Comparison of ENCODE assay signal across 16 cellular contexts in the genomic region with DNA sequence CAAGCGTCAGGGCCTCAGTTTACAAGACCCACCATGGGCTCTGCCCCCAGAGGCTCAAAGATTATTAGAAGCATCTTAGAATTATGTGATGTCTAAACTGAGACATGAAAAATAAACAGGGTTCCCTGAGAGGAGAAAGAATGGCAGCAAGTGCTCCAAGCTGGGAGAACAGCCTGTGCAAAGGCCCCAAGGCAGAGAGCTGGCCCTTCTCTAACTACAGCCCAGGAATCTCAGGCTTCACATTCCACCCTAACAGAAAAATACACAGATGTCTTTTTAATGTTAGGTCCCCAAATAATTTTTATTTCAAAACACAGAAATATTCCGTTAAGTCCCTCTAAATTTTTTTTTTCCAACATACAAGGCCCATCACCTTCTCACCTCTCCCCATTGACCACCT. TPM values are rescaled to one million over a fixed set of nuclear protein-coding genes. Genes with fewer than 3 reads are reported as not detected.
A peak's percentile ranks its signal among the peaks of the same experiment; 100 is the strongest.
DNase-seq lines count a peak whose midpoint lies in the region; ATAC-seq, FAIRE-seq and TF ChIP-seq lines count a peak whose summit lies in the region.
"Had no signal": no experiment of that assay in that cellular context is flagged by ENCODE, and none has a peak within 500 bp of the region (broad histone marks: within the 10 kb centered on the region; RNA-seq: fewer than 3 reads in every experiment).

No MANE protein-coding gene starts in this region.

- H4K20me1 ChIP-seq in GM23248 (ENCODE audit: insufficient read depth), result no peaks in the 10 kb centered on the region

- H3K36me3 ChIP-seq in GM23248 (ENCODE audit: low read depth) (no peaks in the 10 kb centered on the region), lung (ENCODE audit: control insufficient read depth in 2 of 2, insufficient read depth in 2 of 2, low read length in 2 of 2) (peaks cover 0 to 2% of the 10 kb centered on the region in 2 donors), spleen (peaks cover 0 to 26% (median 3%) of the 10 kb centered on the region in 6 donors)
- H3K36me3 ChIP-seq: neutrophil had no signal

- H3K9me3 ChIP-seq in GM23248 (ENCODE audit: low read depth) (no peaks in the 10 kb centered on the region), lung (ENCODE audit: control insufficient read depth in 2 of 2, insufficient read depth in 1 of 2, low read length in 1 of 2) (no peaks in the 10 kb centered on the region), spleen (no peaks in the 10 kb centered on the region)
- H3K9me3 ChIP-seq: neutrophil, SJSA1 had no signal

- ATAC-seq in WTC11, result no peak
- no peak for ATAC-seq in lung (ENCODE audit: insufficient read depth, low FRiP score)

- in situ Hi-C loops in GM23248 (cut with MboI), result no loop called here

- H3K4me2 ChIP-seq in GM23248 (ENCODE audit: unreplicated experiment), result peak overlapping the region; percentile 30

- no peak for FAIRE-seq in GM12892 (lab: Jason Lieb, UNC)
- FAIRE-seq: GM12891 had no signal

- H3K27me3 ChIP-seq in GM23248 (replicated peaks; ENCODE audit: insufficient read depth) (no peaks in the 10 kb centered on the region), lung (ENCODE audit: control insufficient read depth, insufficient read depth) (no peaks in the 10 kb centered on the region), spleen (replicated peaks in 1 of 7) (no peaks in the 10 kb centered on the region)
- H3K27me3 ChIP-seq: neutrophil, SJSA1 had no signal

- CTCF ChIA-PET in WTC11 (lab: Charles Lee), result interaction anchor here (0.6 to 1.8 kb wide), 3 partner anchors 104 to 112 kb away, joined by 3 to 7 read pairs (median 4); no protein-coding TSS in a partner anchor

- TF ChIP-seq CTCF in WTC11 (IDR thresholded peaks at IDR 0.05) (no peak), lung (IDR thresholded peaks at IDR 0.05; ENCODE audit: control extremely low read depth, extremely low read depth) (no peak), spleen (IDR thresholded peaks at IDR 0.05 in 8 of 11, conservative IDR thresholded peaks at IDR 0.05 in 3 of 11) (no peak)

- POLR2A ChIA-PET in WTC11 (lab: Charles Lee), result no interaction called here

- peaks cover 54% of the 10 kb centered on the region for H3K4me1 Mint-ChIP-seq in WTC11

- no peaks in the 10 kb centered on the region for H3K27me3 Mint-ChIP-seq in WTC11 (ENCODE audit: low read depth)
- H3K27me3 Mint-ChIP-seq: CD4-positive, alpha-beta memory T cell had no signal

- no peak overlapping the region for H3K4me3 ChIP-seq in GM23248
- no peak overlapping the region for H3K4me3 ChIP-seq in lung
- no peak overlapping the region for H3K4me3 ChIP-seq in spleen
- H3K4me3 ChIP-seq: SJSA1 had no signal

- intact Hi-C loops in spleen (cut with DNase I; ENCODE audit: low total_unique reads), result no loop called here

- H3K79me2 ChIP-seq in GM23248 (ENCODE audit: insufficient read depth), result peaks cover 86% of the 10 kb centered on the region

- 99 to 100% methylated on average over 2 of the region's 2 CpGs for WGBS in GM23248 (ENCODE audit: low coverage in 1 of 2, low lambda C conversion rate in 2 of 2, missing lambda C conversion rate in 2 of 2), 2 experiments
- 93 to 94% methylated on average over 2 of the region's 2 CpGs for WGBS in lung, 2 donors
- 84 to 92% (median 86%) methylated on average over 2 of the region's 2 CpGs for WGBS in spleen, 5 donors

- no peak for TF ChIP-seq POLR2A in spleen (IDR thresholded peaks at IDR 0.05)
- TF ChIP-seq POLR2A in GM12892 (IDR thresholded peaks at IDR 0.05; ENCODE audit: low read depth, low read length), result no peak

- DNase-seq in GM23248 (no peak), WTC11 (ENCODE audit: low spot score) (no peak), lung (ENCODE audit: low spot score) (no peak), spleen (no peak), GM12892 (ENCODE audit: insufficient read length) (no peak), HCEC 1CT (no peak), NCI-H2196 treated with DMSO at 0.1 percent for 48 hours (lab: John Stamatoyannopoulos, UW; ENCODE audit: unreplicated experiment) (no peak)
- DNase-seq: activated CD4-positive, alpha-beta T cell treated with anti-CD3 and anti-CD28 coated beads, Interleukin-2, amount 50 U/mL, for 48 hours; activated gamma-delta T cell; CD4-positive, alpha-beta memory T cell; EL; head of caudate nucleus; NCI-H226 had no signal

- H3K9ac ChIP-seq in GM23248, result peak overlapping the region; percentile 68

- H3F3A ChIP-seq in GM23248 (ENCODE audit: insufficient read depth), result peaks cover 22% of the 10 kb centered on the region

- peaks cover 8% of the 10 kb centered on the region for H3K36me3 Mint-ChIP-seq in WTC11

- no peak overlapping the region for H3K4me3 Mint-ChIP-seq in WTC11

- H3K27ac Mint-ChIP-seq in WTC11, result peak overlapping the region; percentile 40

- H3K9me3 Mint-ChIP-seq in WTC11, result no peaks in the 10 kb centered on the region
- H3K9me3 Mint-ChIP-seq: CD4-positive, alpha-beta memory T cell had no signal

- peak overlapping the region; percentile 75 for H3K27ac ChIP-seq in GM23248
- peak overlapping the region; percentile 7 to 17 for H3K27ac ChIP-seq in lung (ENCODE audit: low read depth in 1 of 2, low read length in 1 of 2)
- peak overlapping the region in 7 of 8 donors; percentile 4 to 70 (median 64) for H3K27ac ChIP-seq in spleen
- H3K27ac ChIP-seq: neutrophil had no signal

- H3K9me2 ChIP-seq in GM23248 (ENCODE audit: insufficient read depth), result no peaks in the 10 kb centered on the region

- H3K4me1 ChIP-seq in GM23248 (ENCODE audit: insufficient read depth) (peaks cover 18% of the 10 kb centered on the region), lung (ENCODE audit: control insufficient read depth in 2 of 2, insufficient read depth in 2 of 2, low read length in 2 of 2) (peaks cover 5 to 9% of the 10 kb centered on the region in 2 donors), spleen (peaks cover 9 to 87% (median 47%) of the 10 kb centered on the region in 6 donors)

- H2AFZ ChIP-seq in GM23248, result peak overlapping the region; percentile 82

TF ChIP-seq in WTC11, 78 proteins besides CTCF, POLR2A, EP300 and RAD21 (continues in another document):
- TF ChIP-seq ATF6 (CRISPR knock-in tag; IDR thresholded peaks at IDR 0.05) (no peak), E2F5 (CRISPR knock-in tag; IDR thresholded peaks at IDR 0.05) (no peak), ZNF232 (CRISPR knock-in tag; IDR thresholded peaks at IDR 0.05) (no peak), RELA (CRISPR knock-in tag; IDR thresholded peaks at IDR 0.05; ENCODE audit: borderline replicate concordance) (no peak), JUN (CRISPR knock-in tag; IDR thresholded peaks at IDR 0.05) (no peak), ETV6 (CRISPR knock-in tag; IDR thresholded peaks at IDR 0.05) (no peak), FOXP1 (CRISPR knock-in tag; IDR thresholded peaks at IDR 0.05; ENCODE audit: borderline replicate concordance) (no peak), GABPB1 (CRISPR knock-in tag; IDR thresholded peaks at IDR 0.05) (no peak), SMAD4 (CRISPR knock-in tag; IDR thresholded peaks at IDR 0.05) (no peak), ZNF416 (CRISPR knock-in tag; IDR thresholded peaks at IDR 0.05) (no peak), ELF4 (CRISPR knock-in tag; IDR thresholded peaks at IDR 0.05; ENCODE audit: low read depth) (no peak), HMGXB4 (CRISPR knock-in tag; IDR thresholded peaks at IDR 0.05) (no peak)
- TF ChIP-seq, protein P1, sequence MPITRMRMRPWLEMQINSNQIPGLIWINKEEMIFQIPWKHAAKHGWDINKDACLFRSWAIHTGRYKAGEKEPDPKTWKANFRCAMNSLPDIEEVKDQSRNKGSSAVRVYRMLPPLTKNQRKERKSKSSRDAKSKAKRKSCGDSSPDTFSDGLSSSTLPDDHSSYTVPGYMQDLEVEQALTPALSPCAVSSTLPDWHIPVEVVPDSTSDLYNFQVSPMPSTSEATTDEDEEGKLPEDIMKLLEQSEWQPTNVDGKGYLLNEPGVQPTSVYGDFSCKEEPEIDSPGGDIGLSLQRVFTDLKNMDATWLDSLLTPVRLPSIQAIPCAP (CRISPR knock-in tag; IDR thresholded peaks at IDR 0.05), result no peak

RNA-seq across cellular contexts. Expression of gene SSBP3, which starts 21.7 kb away (rescaled TPM):
- total RNA-seq in GM23248 (2014; rRNA removed; shearing (Covaris generic)), result 15.4 and 19.9 TPM in 2 replicates
- polyA plus RNA-seq in GM23248 (2016; fragmentation: Nextera tagmentation; extraction: Ambion mirVana), result 6.2 and 7.1 TPM in 2 replicates
- 98.8 to 115 TPM (median 105 TPM) in 3 replicates for total RNA-seq in WTC11 (2021)
- 10 to 100 TPM; 35.4 to 47.8 TPM for total RNA-seq in lung
- polyA plus RNA-seq in lung, result 10 to 100 TPM; 15.9 to 34.3 TPM
- total RNA-seq in spleen, result 10 to 100 TPM; 24.4 to 73.5 (median 55.4) TPM
- 10 to 100 TPM; 14.4 to 22.1 (median 14.9) TPM for polyA plus RNA-seq in spleen
- polyA plus RNA-seq in GM12892 (2012; ENCODE audit: missing spikeins), result 15.7 TPM

Comparison
In these comparisons a context has a peak if more than half of its experiments do, and no peak if none do; other contexts are left out.
1. H3K27ac ChIP-seq: peak in every context shown above with its lines; median percentile 75 in GM23248; 64 in spleen; 12 in lung.